In genomic region chr11:76062733-76063132, GRCh38 we compare ENCODE assay signal across 14 cellular contexts.
A peak's percentile ranks its signal among the peaks of the same experiment; 100 is the strongest.
DNase-seq lines count a peak whose midpoint lies in the region; ATAC-seq lines count a peak whose summit lies in the region.
"Had no signal": no experiment of that assay in that cellular context is flagged by ENCODE, and none has a peak within 500 bp of the region (broad histone marks: within the 10 kb centered on the region; RNA-seq: fewer than 3 reads in every experiment).

No MANE protein-coding gene starts in this region.

- no peaks in the 10 kb centered on the region for H3K4me1 ChIP-seq in Karpas-422 (ENCODE audit: low read length)
- H3K4me1 ChIP-seq: neural progenitor cell, spleen, vagina had no signal

- no peaks in the 10 kb centered on the region for H3K9me3 ChIP-seq in Karpas-422 (ENCODE audit: low read length)
- H3K9me3 ChIP-seq: spleen, vagina had no signal

- ATAC-seq in GM18498 (IDR thresholded peaks at IDR 0.05; ENCODE audit: unreplicated experiment), result peak; percentile 97
- ATAC-seq in GM19372 (IDR thresholded peaks at IDR 0.05; ENCODE audit: low read depth, unreplicated experiment), result peak; percentile 59
- ATAC-seq in HG02610 (IDR thresholded peaks at IDR 0.05; ENCODE audit: unreplicated experiment), result peak; percentile 97
- peak; percentile 99 for ATAC-seq in HG03432 (IDR thresholded peaks at IDR 0.05; ENCODE audit: unreplicated experiment)

- H3K9me2 ChIP-seq in Karpas-422 (replicated peaks; ENCODE audit: insufficient read depth, low read length), result no peaks in the 10 kb centered on the region

- H3K36me3 ChIP-seq in Karpas-422 (ENCODE audit: insufficient read depth, low read length), result peaks cover 7% of the 10 kb centered on the region; the same call in 1 of the 2 replicates
- H3K36me3 ChIP-seq: neural progenitor cell had no signal

- H4K20me1 ChIP-seq in Karpas-422 (ENCODE audit: insufficient read depth, low read depth, low read length), result no peaks in the 10 kb centered on the region

- no peaks in the 10 kb centered on the region for H3K27me3 ChIP-seq in Karpas-422 (ENCODE audit: low read length)
- H3K27me3 ChIP-seq: neural progenitor cell, spleen, vagina had no signal

- H3K9ac ChIP-seq in Karpas-422 (ENCODE audit: low read length), result no peak overlapping the region
- H3K9ac ChIP-seq: neural progenitor cell had no signal

- peaks cover 15% of the 10 kb centered on the region for H3K79me2 ChIP-seq in Karpas-422 (ENCODE audit: low read length)

- no peak overlapping the region for H3K4me2 ChIP-seq in Karpas-422 (ENCODE audit: low read depth, low read length, poor library complexity, severe bottlenecking)
- H3K4me2 ChIP-seq: neural progenitor cell had no signal

- H3K4me3 ChIP-seq in Karpas-422 (ENCODE audit: low read length), result no peak overlapping the region
- H3K4me3 ChIP-seq: neural progenitor cell, spleen, vagina had no signal

- no peak overlapping the region for H3K27ac ChIP-seq in Karpas-422 (ENCODE audit: low read length)
- H3K27ac ChIP-seq: neural progenitor cell, spleen, vagina had no signal

- no peak overlapping the region for H2AFZ ChIP-seq in Karpas-422 (ENCODE audit: low read length)
- H2AFZ ChIP-seq: neural progenitor cell had no signal

- no peak for DNase-seq in middle frontal gyrus (ENCODE audit: extremely low spot score, low spot score)
- no peak for DNase-seq in Karpas-422
- no peak for DNase-seq in NCI-H526 (lab: John Stamatoyannopoulos, UW)
- no peak for DNase-seq in NK-92 (lab: John Stamatoyannopoulos, UW; ENCODE audit: unreplicated experiment)
- DNase-seq: activated CD8-positive, alpha-beta memory T cell treated with anti-CD3 and anti-CD28 coated beads, Interleukin-2, amount 50 U/mL, for 48 hours; AML-193; kidney glomerular epithelial cell; spleen had no signal
